In the genomic region with DNA sequence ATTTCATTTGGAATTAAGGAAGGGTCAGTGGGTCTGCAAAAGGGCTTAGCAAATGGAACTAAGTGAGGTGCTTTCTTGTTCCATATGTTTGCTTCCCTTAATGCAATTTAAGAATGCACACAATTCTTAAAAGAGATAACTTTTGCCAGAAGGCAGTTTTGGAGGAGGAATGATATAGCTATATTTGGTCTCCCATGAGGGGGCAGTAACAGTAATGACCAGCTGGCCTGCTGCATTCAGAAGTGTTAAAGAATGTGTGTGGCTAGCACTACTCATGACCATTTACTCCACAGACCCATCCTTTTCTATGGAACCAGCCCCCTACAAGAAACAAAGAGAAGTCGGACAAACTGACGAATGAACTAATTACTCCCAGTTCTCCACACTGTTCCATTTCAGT, we compare ENCODE assay signal across 18 cellular contexts.
"Had no signal": no experiment of that assay in that cellular context is flagged by ENCODE, and none has a peak within 500 bp of the region (broad histone marks: within the 10 kb centered on the region; RNA-seq: fewer than 3 reads in every experiment).

No MANE protein-coding gene starts in this region.

- DNase-seq: activated CD4-positive, alpha-beta T cell treated with anti-CD3 and anti-CD28 coated beads, Interleukin-2, amount 10 ng/mL, durations not matched to agents 7 days and 5 days; amniotic stem cell; body of pancreas; effector memory CD8-positive, alpha-beta T cell; erythroblast; glutamatergic neuron; immature natural killer cell; naive thymus-derived CD4-positive, alpha-beta T cell; stimulated activated CD4-positive, alpha-beta T cell treated with anti-CD3 and anti-CD28 coated beads, Interleukin-2, amount 100 ng/mL, for 48 hours; stimulated activated naive CD4-positive, alpha-beta T cell treated with Interleukin-2 at 50 U/mL for 16 hours; T-helper 1 cell had no signal

- H3K27me3 ChIP-seq: body of pancreas, neutrophil had no signal

- H3K4me1 Mint-ChIP-seq: activated CD4-positive, alpha-beta T cell treated with anti-CD3 and anti-CD28 coated beads, Interleukin-2, amount 10 ng/mL, durations not matched to agents 7 days and 5 days; activated naive CD4-positive, alpha-beta T cell treated with anti-CD3 and anti-CD28 coated beads, Interleukin-2, amount 50 U/mL, for 24 hours; central memory CD8-positive, alpha-beta T cell; immature natural killer cell; naive thymus-derived CD4-positive, alpha-beta T cell had no signal

- H3K4me3 ChIP-seq: body of pancreas had no signal

- H3K27ac Mint-ChIP-seq: activated CD4-positive, alpha-beta T cell treated with anti-CD3 and anti-CD28 coated beads, Interleukin-2, amount 10 ng/mL, durations not matched to agents 7 days and 5 days; activated naive CD4-positive, alpha-beta T cell treated with anti-CD3 and anti-CD28 coated beads, Interleukin-2, amount 50 U/mL, for 24 hours; activated T-helper 2 cell treated with anti-CD3 and anti-CD28 coated beads, Interferon-gamma antibody, Interleukin-2, Interleukin-4, amounts not matched to agents 10 μg/mL and 5 μg/mL and 100 μg/mL, durations not matched to agents 14 hours and 24 hours and 36 hours; dendritic cell treated with granulocyte-macrophage colony-stimulating factor and Interleukin-4, amounts not matched to agents 40 ng/mL and 50 ng/mL, for 4 days; effector memory CD8-positive, alpha-beta T cell; immature natural killer cell; naive thymus-derived CD4-positive, alpha-beta T cell; type B pancreatic cell; WTC11 had no signal

- ATAC-seq: body of pancreas; effector memory CD8-positive, alpha-beta T cell; naive thymus-derived CD4-positive, alpha-beta T cell; WTC11 had no signal

- H3K27ac ChIP-seq: body of pancreas, neutrophil had no signal

- H3K36me3 ChIP-seq: neutrophil had no signal

- H3K36me3 Mint-ChIP-seq: activated naive CD4-positive, alpha-beta T cell treated with anti-CD3 and anti-CD28 coated beads, Interleukin-2, amount 50 U/mL, for 24 hours; immature natural killer cell; WTC11 had no signal

- H3K9me3 ChIP-seq: body of pancreas, neutrophil had no signal

- H3K9me3 Mint-ChIP-seq: activated naive CD4-positive, alpha-beta T cell treated with anti-CD3 and anti-CD28 coated beads, Interleukin-2, amount 50 U/mL, for 24 hours; central memory CD8-positive, alpha-beta T cell; immature natural killer cell had no signal

- H3K4me3 Mint-ChIP-seq: activated CD4-positive, alpha-beta T cell treated with anti-CD3 and anti-CD28 coated beads, Interleukin-2, amount 10 ng/mL, durations not matched to agents 7 days and 5 days; activated naive CD4-positive, alpha-beta T cell treated with anti-CD3 and anti-CD28 coated beads, Interleukin-2, amount 50 U/mL, for 24 hours; central memory CD8-positive, alpha-beta T cell; dendritic cell treated with granulocyte-macrophage colony-stimulating factor and Interleukin-4, amounts not matched to agents 40 ng/mL and 50 ng/mL, for 4 days; effector memory CD8-positive, alpha-beta T cell; immature natural killer cell; naive thymus-derived CD4-positive, alpha-beta T cell; type B pancreatic cell; WTC11 had no signal

- H3K27me3 Mint-ChIP-seq: activated naive CD4-positive, alpha-beta T cell treated with anti-CD3 and anti-CD28 coated beads, Interleukin-2, amount 50 U/mL, for 24 hours; dendritic cell treated with granulocyte-macrophage colony-stimulating factor and Interleukin-4, amounts not matched to agents 40 ng/mL and 50 ng/mL, for 4 days; type B pancreatic cell had no signal
